27 cellular contexts compared by ENCODE assay signal in genomic region chr6:19911223-19911622, GRCh38.
DNase-seq lines count a peak whose midpoint lies in the region; TF ChIP-seq lines count a peak whose summit lies in the region.
"Had no signal": no experiment of that assay in that cellular context is flagged by ENCODE, and none has a peak within 500 bp of the region (broad histone marks: within the 10 kb centered on the region; RNA-seq: fewer than 3 reads in every experiment).

No MANE protein-coding gene starts in this region.

- no peak for DNase-seq in mammary epithelial cell
- DNase-seq: 8988T; ACHN; AML-193; BE2C; C1 segment of cervical spinal cord; Caco-2; Calu3; CD4-positive, alpha-beta memory T cell; CD4-positive, alpha-beta T cell; CD4-positive, CD25-positive, alpha-beta regulatory T cell; CD8-positive, alpha-beta memory T cell; CD8-positive, alpha-beta T cell; COR-L47; DMS 273 treated with DMSO at 0.1 percent for 48 hours; DMS153; DMS53; DMS79; DMS79 treated with DMSO at 0.1 percent for 48 hours; DND-41; EL had no signal

- H2AFZ ChIP-seq in parathyroid adenoma (no peak overlapping the region), mammary epithelial cell (ENCODE audit: low read depth, low read length) (no peak overlapping the region)

- CTCF ChIA-PET in mammary epithelial cell (lab: Charles Lee; ENCODE audit: low non-redundant PET): no interaction called here

- WGBS in mammary epithelial cell (ENCODE audit: low coverage, missing lambda C conversion rate): 44% methylated on average over 3 of the region's 3 CpGs

- H3K4me2 ChIP-seq in parathyroid adenoma (ENCODE audit: low read length) (peak overlapping the region; percentile 40), mammary epithelial cell (ENCODE audit: insufficient read depth, low read depth, low read length) (no peak overlapping the region)
- H3K4me2 ChIP-seq: A549; BLaER1; BLaER1 treated with 17β-estradiol and CSF1 and Interleukin-3, amounts not matched to agents 10 nM and 100 nM had no signal

- H3K36me3 ChIP-seq in parathyroid adenoma (ENCODE audit: control insufficient read depth, insufficient read depth, low read length) (no peaks in the 10 kb centered on the region), mammary epithelial cell (ENCODE audit: insufficient read depth, low read length) (no peaks in the 10 kb centered on the region)
- H3K36me3 ChIP-seq: BE2C; BLaER1; BLaER1 treated with 17β-estradiol and CSF1 and Interleukin-3, amounts not matched to agents 10 nM and 100 nM had no signal

- intact Hi-C loops in mammary epithelial cell (cut with micrococcal nuclease): no loop called here

- H3K9ac ChIP-seq in parathyroid adenoma (no peak overlapping the region), mammary epithelial cell (ENCODE audit: insufficient read depth, low read length) (no peak overlapping the region)
- H3K9ac ChIP-seq: BLaER1; BLaER1 treated with 17β-estradiol and CSF1 and Interleukin-3, amounts not matched to agents 10 nM and 100 nM had no signal

- peaks cover 6% of the 10 kb centered on the region for H3K4me1 ChIP-seq in parathyroid adenoma
- H3K4me1 ChIP-seq in mammary epithelial cell (ENCODE audit: insufficient read depth, low read length): peaks cover 3% of the 10 kb centered on the region
- H3K4me1 ChIP-seq: A549; BE2C; BLaER1; BLaER1 treated with 17β-estradiol and CSF1 and Interleukin-3, amounts not matched to agents 10 nM and 100 nM; Caco-2 had no signal

- dilution Hi-C loops in mammary epithelial cell (cut with HindIII; ENCODE audit: low sequenced_read_pairs): no loop called here

- no peaks in the 10 kb centered on the region for H3K27me3 ChIP-seq in parathyroid adenoma (ENCODE audit: control insufficient read depth, insufficient read depth, low read length)
- no peaks in the 10 kb centered on the region for H3K27me3 ChIP-seq in mammary epithelial cell (ENCODE audit: insufficient read depth, low read length)
- H3K27me3 ChIP-seq: BE2C; BLaER1; BLaER1 treated with 17β-estradiol and CSF1 and Interleukin-3, amounts not matched to agents 10 nM and 100 nM had no signal

- no peaks in the 10 kb centered on the region for H3K9me3 ChIP-seq in parathyroid adenoma (ENCODE audit: control insufficient read depth, low read length)
- no peaks in the 10 kb centered on the region for H3K9me3 ChIP-seq in mammary epithelial cell (replicated peaks; ENCODE audit: insufficient read depth, low read length)
- H3K9me3 ChIP-seq: A549, BE2C, Caco-2 had no signal

- TF ChIP-seq CTCF in parathyroid adenoma (IDR thresholded peaks at IDR 0.05): no peak
- TF ChIP-seq CTCF in mammary epithelial cell (conservative IDR thresholded peaks at IDR 0.05 in 1 of 2, IDR thresholded peaks at IDR 0.05 in 1 of 2; ENCODE audit: extremely low read depth in 1 of 2, insufficient read depth in 1 of 2, low read depth in 1 of 2, low read length in 2 of 2): no peak

- H3K27ac ChIP-seq in parathyroid adenoma (no peak overlapping the region), mammary epithelial cell (ENCODE audit: insufficient read depth, low read depth, low read length) (no peak overlapping the region)
- H3K27ac ChIP-seq: 22Rv1; A549; BLaER1; BLaER1 treated with 17β-estradiol and CSF1 and Interleukin-3, amounts not matched to agents 10 nM and 100 nM; C4-2B had no signal

- in situ Hi-C loops in mammary epithelial cell (cut with MboI; ENCODE audit: low sequenced_read_pairs in 2 of 2): no loop called here

- no TSS peak for BruUV-seq in mammary epithelial cell (replicated peaks; lab: Mats Ljungman, UMichigan)

- H3K79me2 ChIP-seq in parathyroid adenoma (no peaks in the 10 kb centered on the region), mammary epithelial cell (ENCODE audit: insufficient read depth, low read length) (no peaks in the 10 kb centered on the region)

- H3K4me3 ChIP-seq in parathyroid adenoma (ENCODE audit: low read depth, low read length): no peak overlapping the region
- no peak overlapping the region for H3K4me3 ChIP-seq in mammary epithelial cell (replicated peaks in 1 of 3; ENCODE audit: insufficient read depth in 1 of 3, low read depth in 2 of 3, low read length in 3 of 3)
- H3K4me3 ChIP-seq: A549; BLaER1; BLaER1 treated with 17β-estradiol and CSF1 and Interleukin-3, amounts not matched to agents 10 nM and 100 nM had no signal

- H4K20me1 ChIP-seq in mammary epithelial cell (ENCODE audit: insufficient read depth, low read length): no peaks in the 10 kb centered on the region
- H4K20me1 ChIP-seq: BLaER1; BLaER1 treated with 17β-estradiol and CSF1 and Interleukin-3, amounts not matched to agents 10 nM and 100 nM had no signal
